ENCODE assay signal across 2 cellular contexts in the genomic region with DNA sequence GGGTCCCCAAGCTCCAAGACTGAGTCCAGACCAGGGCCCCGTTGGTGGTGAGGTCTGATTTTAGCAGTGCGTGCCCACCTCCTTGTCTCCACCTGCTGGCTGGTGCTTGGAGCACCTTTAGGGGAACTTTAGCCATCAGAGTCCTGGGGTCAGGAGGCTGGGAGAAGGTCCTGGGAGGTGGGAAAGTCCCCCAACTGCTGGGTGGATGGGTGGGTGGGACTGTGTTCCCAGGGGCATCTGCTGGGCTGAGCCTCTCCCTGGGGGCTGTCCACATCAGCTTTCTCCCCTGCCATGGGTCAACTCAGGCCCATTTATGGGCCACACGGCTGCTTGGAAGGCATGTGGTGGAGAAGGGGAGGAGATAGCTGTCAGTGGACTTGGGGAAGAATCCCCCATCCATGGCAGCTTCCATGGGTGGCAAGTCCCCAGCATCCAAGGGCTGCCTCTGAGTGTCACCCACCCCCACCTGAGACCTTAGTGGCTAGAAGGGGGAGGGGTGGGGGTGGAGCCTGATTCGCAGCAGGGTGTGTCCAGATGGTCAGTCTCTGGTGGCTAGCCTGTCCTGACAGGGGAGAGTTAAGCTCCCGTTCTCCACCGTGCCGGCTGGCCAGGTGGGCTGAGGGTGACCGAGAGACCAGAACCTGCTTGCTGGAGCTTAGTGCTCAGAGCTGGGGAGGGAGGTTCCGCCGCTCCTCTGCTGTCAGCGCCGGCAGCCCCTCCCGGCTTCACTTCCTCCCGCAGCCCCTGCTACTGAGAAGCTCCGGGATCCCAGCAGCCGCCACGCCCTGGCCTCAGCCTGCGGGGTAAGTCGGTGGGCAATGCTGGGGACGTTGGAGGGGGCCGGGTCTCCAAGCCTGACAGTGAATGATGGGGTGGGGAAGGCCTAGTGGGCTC.
A peak's percentile ranks its signal among the peaks of the same experiment; 100 is the strongest.
TF ChIP-seq lines count a peak whose summit lies in the region.

A gene with protein sequence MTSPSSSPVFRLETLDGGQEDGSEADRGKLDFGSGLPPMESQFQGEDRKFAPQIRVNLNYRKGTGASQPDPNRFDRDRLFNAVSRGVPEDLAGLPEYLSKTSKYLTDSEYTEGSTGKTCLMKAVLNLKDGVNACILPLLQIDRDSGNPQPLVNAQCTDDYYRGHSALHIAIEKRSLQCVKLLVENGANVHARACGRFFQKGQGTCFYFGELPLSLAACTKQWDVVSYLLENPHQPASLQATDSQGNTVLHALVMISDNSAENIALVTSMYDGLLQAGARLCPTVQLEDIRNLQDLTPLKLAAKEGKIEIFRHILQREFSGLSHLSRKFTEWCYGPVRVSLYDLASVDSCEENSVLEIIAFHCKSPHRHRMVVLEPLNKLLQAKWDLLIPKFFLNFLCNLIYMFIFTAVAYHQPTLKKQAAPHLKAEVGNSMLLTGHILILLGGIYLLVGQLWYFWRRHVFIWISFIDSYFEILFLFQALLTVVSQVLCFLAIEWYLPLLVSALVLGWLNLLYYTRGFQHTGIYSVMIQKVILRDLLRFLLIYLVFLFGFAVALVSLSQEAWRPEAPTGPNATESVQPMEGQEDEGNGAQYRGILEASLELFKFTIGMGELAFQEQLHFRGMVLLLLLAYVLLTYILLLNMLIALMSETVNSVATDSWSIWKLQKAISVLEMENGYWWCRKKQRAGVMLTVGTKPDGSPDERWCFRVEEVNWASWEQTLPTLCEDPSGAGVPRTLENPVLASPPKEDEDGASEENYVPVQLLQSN (plus strand): TSS at position 541 of the 894 bp plus-strand sequence. CDS start 2,098 bp downstream, outside the sequence.

TF ChIP-seq in K562, 482 proteins besides CTCF, POLR2A, EP300 and RAD21 (continued from another document and continues in another):
- TF ChIP-seq, protein P1, sequence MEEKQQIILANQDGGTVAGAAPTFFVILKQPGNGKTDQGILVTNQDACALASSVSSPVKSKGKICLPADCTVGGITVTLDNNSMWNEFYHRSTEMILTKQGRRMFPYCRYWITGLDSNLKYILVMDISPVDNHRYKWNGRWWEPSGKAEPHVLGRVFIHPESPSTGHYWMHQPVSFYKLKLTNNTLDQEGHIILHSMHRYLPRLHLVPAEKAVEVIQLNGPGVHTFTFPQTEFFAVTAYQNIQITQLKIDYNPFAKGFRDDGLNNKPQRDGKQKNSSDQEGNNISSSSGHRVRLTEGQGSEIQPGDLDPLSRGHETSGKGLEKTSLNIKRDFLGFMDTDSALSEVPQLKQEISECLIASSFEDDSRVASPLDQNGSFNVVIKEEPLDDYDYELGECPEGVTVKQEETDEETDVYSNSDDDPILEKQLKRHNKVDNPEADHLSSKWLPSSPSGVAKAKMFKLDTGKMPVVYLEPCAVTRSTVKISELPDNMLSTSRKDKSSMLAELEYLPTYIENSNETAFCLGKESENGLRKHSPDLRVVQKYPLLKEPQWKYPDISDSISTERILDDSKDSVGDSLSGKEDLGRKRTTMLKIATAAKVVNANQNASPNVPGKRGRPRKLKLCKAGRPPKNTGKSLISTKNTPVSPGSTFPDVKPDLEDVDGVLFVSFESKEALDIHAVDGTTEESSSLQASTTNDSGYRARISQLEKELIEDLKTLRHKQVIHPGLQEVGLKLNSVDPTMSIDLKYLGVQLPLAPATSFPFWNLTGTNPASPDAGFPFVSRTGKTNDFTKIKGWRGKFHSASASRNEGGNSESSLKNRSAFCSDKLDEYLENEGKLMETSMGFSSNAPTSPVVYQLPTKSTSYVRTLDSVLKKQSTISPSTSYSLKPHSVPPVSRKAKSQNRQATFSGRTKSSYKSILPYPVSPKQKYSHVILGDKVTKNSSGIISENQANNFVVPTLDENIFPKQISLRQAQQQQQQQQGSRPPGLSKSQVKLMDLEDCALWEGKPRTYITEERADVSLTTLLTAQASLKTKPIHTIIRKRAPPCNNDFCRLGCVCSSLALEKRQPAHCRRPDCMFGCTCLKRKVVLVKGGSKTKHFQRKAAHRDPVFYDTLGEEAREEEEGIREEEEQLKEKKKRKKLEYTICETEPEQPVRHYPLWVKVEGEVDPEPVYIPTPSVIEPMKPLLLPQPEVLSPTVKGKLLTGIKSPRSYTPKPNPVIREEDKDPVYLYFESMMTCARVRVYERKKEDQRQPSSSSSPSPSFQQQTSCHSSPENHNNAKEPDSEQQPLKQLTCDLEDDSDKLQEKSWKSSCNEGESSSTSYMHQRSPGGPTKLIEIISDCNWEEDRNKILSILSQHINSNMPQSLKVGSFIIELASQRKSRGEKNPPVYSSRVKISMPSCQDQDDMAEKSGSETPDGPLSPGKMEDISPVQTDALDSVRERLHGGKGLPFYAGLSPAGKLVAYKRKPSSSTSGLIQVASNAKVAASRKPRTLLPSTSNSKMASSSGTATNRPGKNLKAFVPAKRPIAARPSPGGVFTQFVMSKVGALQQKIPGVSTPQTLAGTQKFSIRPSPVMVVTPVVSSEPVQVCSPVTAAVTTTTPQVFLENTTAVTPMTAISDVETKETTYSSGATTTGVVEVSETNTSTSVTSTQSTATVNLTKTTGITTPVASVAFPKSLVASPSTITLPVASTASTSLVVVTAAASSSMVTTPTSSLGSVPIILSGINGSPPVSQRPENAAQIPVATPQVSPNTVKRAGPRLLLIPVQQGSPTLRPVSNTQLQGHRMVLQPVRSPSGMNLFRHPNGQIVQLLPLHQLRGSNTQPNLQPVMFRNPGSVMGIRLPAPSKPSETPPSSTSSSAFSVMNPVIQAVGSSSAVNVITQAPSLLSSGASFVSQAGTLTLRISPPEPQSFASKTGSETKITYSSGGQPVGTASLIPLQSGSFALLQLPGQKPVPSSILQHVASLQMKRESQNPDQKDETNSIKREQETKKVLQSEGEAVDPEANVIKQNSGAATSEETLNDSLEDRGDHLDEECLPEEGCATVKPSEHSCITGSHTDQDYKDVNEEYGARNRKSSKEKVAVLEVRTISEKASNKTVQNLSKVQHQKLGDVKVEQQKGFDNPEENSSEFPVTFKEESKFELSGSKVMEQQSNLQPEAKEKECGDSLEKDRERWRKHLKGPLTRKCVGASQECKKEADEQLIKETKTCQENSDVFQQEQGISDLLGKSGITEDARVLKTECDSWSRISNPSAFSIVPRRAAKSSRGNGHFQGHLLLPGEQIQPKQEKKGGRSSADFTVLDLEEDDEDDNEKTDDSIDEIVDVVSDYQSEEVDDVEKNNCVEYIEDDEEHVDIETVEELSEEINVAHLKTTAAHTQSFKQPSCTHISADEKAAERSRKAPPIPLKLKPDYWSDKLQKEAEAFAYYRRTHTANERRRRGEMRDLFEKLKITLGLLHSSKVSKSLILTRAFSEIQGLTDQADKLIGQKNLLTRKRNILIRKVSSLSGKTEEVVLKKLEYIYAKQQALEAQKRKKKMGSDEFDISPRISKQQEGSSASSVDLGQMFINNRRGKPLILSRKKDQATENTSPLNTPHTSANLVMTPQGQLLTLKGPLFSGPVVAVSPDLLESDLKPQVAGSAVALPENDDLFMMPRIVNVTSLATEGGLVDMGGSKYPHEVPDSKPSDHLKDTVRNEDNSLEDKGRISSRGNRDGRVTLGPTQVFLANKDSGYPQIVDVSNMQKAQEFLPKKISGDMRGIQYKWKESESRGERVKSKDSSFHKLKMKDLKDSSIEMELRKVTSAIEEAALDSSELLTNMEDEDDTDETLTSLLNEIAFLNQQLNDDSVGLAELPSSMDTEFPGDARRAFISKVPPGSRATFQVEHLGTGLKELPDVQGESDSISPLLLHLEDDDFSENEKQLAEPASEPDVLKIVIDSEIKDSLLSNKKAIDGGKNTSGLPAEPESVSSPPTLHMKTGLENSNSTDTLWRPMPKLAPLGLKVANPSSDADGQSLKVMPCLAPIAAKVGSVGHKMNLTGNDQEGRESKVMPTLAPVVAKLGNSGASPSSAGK (IDR thresholded peaks at IDR 0.05), result no peak
- TF ChIP-seq ZNF133 (CRISPR knock-in tag; IDR thresholded peaks at IDR 0.05) (no peak), NFYB (IDR thresholded peaks at IDR 0.05; ENCODE audit: extremely low read depth, insufficient read length) (no peak)
- TF ChIP-seq, protein P2, sequence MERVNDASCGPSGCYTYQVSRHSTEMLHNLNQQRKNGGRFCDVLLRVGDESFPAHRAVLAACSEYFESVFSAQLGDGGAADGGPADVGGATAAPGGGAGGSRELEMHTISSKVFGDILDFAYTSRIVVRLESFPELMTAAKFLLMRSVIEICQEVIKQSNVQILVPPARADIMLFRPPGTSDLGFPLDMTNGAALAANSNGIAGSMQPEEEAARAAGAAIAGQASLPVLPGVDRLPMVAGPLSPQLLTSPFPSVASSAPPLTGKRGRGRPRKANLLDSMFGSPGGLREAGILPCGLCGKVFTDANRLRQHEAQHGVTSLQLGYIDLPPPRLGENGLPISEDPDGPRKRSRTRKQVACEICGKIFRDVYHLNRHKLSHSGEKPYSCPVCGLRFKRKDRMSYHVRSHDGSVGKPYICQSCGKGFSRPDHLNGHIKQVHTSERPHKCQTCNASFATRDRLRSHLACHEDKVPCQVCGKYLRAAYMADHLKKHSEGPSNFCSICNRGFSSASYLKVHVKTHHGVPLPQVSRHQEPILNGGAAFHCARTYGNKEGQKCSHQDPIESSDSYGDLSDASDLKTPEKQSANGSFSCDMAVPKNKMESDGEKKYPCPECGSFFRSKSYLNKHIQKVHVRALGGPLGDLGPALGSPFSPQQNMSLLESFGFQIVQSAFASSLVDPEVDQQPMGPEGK (CRISPR knock-in tag; IDR thresholded peaks at IDR 0.05; ENCODE audit: borderline replicate concordance), result no peak

TF ChIP-seq in HepG2, 621 proteins besides CTCF, POLR2A, EP300 and RAD21 (continued from another document and continues in another):
- TF ChIP-seq, protein P3, sequence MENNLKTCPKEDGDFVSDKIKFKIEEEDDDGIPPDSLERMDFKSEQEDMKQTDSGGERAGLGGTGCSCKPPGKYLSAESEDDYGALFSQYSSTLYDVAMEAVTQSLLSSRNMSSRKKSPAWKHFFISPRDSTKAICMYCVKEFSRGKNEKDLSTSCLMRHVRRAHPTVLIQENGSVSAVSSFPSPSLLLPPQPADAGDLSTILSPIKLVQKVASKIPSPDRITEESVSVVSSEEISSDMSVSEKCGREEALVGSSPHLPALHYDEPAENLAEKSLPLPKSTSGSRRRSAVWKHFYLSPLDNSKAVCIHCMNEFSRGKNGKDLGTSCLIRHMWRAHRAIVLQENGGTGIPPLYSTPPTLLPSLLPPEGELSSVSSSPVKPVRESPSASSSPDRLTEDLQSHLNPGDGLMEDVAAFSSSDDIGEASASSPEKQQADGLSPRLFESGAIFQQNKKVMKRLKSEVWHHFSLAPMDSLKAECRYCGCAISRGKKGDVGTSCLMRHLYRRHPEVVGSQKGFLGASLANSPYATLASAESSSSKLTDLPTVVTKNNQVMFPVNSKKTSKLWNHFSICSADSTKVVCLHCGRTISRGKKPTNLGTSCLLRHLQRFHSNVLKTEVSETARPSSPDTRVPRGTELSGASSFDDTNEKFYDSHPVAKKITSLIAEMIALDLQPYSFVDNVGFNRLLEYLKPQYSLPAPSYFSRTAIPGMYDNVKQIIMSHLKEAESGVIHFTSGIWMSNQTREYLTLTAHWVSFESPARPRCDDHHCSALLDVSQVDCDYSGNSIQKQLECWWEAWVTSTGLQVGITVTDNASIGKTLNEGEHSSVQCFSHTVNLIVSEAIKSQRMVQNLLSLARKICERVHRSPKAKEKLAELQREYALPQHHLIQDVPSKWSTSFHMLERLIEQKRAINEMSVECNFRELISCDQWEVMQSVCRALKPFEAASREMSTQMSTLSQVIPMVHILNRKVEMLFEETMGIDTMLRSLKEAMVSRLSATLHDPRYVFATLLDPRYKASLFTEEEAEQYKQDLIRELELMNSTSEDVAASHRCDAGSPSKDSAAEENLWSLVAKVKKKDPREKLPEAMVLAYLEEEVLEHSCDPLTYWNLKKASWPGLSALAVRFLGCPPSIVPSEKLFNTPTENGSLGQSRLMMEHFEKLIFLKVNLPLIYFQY (CRISPR knock-in tag; IDR thresholded peaks at IDR 0.05; ENCODE audit: borderline replicate concordance), result no peak
- TF ChIP-seq HDAC1 (CRISPR knock-in tag; IDR thresholded peaks at IDR 0.05) (peak; percentile 56), GATAD1 (CRISPR knock-in tag; IDR thresholded peaks at IDR 0.05) (no peak), ZNF432 (CRISPR knock-in tag; IDR thresholded peaks at IDR 0.05; ENCODE audit: borderline replicate concordance) (no peak), NR3C1 (CRISPR knock-in tag; IDR thresholded peaks at IDR 0.05) (no peak), DPF2 (CRISPR knock-in tag; IDR thresholded peaks at IDR 0.05; ENCODE audit: borderline replicate concordance, low read depth) (no peak)
- TF ChIP-seq, protein P4, sequence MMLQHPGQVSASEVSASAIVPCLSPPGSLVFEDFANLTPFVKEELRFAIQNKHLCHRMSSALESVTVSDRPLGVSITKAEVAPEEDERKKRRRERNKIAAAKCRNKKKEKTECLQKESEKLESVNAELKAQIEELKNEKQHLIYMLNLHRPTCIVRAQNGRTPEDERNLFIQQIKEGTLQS (CRISPR knock-in tag; IDR thresholded peaks at IDR 0.05), result no peak
- TF ChIP-seq, protein P5, sequence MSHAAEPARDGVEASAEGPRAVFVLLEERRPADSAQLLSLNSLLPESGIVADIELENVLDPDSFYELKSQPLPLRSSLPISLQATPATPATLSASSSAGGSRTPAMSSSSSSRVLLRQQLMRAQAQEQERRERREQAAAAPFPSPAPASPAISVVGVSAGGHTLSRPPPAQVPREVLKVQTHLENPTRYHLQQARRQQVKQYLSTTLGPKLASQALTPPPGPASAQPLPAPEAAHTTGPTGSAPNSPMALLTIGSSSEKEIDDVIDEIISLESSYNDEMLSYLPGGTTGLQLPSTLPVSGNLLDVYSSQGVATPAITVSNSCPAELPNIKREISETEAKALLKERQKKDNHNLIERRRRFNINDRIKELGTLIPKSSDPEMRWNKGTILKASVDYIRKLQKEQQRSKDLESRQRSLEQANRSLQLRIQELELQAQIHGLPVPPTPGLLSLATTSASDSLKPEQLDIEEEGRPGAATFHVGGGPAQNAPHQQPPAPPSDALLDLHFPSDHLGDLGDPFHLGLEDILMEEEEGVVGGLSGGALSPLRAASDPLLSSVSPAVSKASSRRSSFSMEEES (CRISPR knock-in tag; IDR thresholded peaks at IDR 0.05), result no peak
- TF ChIP-seq, protein P6, sequence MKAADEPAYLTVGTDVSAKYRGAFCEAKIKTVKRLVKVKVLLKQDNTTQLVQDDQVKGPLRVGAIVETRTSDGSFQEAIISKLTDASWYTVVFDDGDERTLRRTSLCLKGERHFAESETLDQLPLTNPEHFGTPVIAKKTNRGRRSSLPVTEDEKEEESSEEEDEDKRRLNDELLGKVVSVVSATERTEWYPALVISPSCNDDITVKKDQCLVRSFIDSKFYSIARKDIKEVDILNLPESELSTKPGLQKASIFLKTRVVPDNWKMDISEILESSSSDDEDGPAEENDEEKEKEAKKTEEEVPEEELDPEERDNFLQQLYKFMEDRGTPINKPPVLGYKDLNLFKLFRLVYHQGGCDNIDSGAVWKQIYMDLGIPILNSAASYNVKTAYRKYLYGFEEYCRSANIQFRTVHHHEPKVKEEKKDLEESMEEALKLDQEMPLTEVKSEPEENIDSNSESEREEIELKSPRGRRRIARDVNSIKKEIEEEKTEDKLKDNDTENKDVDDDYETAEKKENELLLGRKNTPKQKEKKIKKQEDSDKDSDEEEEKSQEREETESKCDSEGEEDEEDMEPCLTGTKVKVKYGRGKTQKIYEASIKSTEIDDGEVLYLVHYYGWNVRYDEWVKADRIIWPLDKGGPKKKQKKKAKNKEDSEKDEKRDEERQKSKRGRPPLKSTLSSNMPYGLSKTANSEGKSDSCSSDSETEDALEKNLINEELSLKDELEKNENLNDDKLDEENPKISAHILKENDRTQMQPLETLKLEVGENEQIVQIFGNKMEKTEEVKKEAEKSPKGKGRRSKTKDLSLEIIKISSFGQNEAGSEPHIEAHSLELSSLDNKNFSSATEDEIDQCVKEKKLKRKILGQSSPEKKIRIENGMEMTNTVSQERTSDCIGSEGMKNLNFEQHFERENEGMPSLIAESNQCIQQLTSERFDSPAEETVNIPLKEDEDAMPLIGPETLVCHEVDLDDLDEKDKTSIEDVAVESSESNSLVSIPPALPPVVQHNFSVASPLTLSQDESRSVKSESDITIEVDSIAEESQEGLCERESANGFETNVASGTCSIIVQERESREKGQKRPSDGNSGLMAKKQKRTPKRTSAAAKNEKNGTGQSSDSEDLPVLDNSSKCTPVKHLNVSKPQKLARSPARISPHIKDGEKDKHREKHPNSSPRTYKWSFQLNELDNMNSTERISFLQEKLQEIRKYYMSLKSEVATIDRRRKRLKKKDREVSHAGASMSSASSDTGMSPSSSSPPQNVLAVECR (CRISPR knock-in tag; IDR thresholded peaks at IDR 0.05; ENCODE audit: borderline replicate concordance), result peak; percentile 43
